In the genomic region with DNA sequence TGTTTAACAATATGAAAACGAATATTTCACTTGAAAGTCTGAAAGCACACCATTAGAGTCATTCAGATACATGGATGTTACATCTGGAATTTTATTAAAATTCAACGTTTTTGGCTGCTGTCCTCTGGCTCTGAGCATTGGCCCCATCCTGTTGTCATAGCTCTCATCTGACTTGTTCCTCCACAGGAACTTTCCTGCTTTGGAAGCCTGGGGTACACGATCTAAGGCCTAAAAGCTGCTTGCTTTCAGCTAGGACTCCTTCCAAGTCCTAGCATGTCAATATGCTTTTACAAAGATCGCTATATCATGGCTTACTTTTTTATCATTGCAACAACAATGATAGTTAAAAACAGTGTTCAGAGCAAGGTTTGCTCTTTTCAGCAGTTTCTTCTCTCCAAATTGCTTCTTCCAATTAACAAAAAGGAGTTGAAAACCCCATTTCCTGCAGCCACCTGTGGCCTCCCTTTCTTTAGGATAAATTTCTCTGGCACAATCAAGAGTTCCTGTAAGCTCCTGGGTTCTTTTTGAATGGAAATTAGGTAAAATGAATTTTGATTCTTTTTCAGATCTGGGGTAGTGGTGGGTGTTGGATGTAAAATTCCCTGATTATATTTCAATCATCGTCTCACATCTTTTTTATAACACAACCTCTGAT, we compare ENCODE assay signal across 35 cellular contexts.
"Had no signal": no experiment of that assay in that cellular context is flagged by ENCODE, and none has a peak within 500 bp of the region (broad histone marks: within the 10 kb centered on the region; RNA-seq: fewer than 3 reads in every experiment).

No MANE protein-coding gene starts in this region.

- H3K27me3 ChIP-seq: brain microvascular endothelial cell, cardiac muscle cell had no signal

- H3K27me3 Mint-ChIP-seq: activated CD4-positive, alpha-beta T cell treated with anti-CD3 and anti-CD28 coated beads, Interleukin-2, amount 10 ng/mL, durations not matched to agents 24 days and 14 days; activated CD8-positive, alpha-beta T cell treated with anti-CD3 and anti-CD28 coated beads for 36 hours; activated naive CD8-positive, alpha-beta T cell treated with anti-CD3 and anti-CD28 coated beads for 36 hours; activated T-helper 17 cell treated with anti-CD3 and anti-CD28 coated beads, Interleukin-2, amount 50 U/mL, for 72 hours; central memory CD8-positive, alpha-beta T cell had no signal

- H3K4me2 ChIP-seq: PC-9 had no signal

- H3K36me3 Mint-ChIP-seq: activated naive CD8-positive, alpha-beta T cell treated with anti-CD3 and anti-CD28 coated beads for 36 hours had no signal

- H3K27ac ChIP-seq: brain microvascular endothelial cell, cardiac muscle cell, PC-9, RWPE1, WERI-Rb-1 had no signal

- H3K27ac Mint-ChIP-seq: activated CD4-positive, alpha-beta T cell treated with anti-CD3 and anti-CD28 coated beads, Interleukin-2, amount 10 ng/mL, durations not matched to agents 24 days and 14 days; activated CD8-positive, alpha-beta T cell treated with anti-CD3 and anti-CD28 coated beads for 36 hours; activated naive CD8-positive, alpha-beta T cell treated with anti-CD3 and anti-CD28 coated beads for 36 hours; activated T-cell treated with anti-CD3 and anti-CD28 coated beads, Interleukin-2, amount 50 U/mL, for 72 hours; activated T-helper 17 cell treated with anti-CD3 and anti-CD28 coated beads, Interleukin-2, amount 50 U/mL, for 72 hours had no signal

- H3K9me3 Mint-ChIP-seq: activated CD4-positive, alpha-beta T cell treated with anti-CD3 and anti-CD28 coated beads, Interleukin-2, amount 10 ng/mL, durations not matched to agents 24 days and 14 days; activated T-helper 17 cell treated with anti-CD3 and anti-CD28 coated beads, Interleukin-2, amount 50 U/mL, for 72 hours had no signal

- H3K4me3 ChIP-seq: cardiac muscle cell, PC-9 had no signal

- H3K4me3 Mint-ChIP-seq: activated CD4-positive, alpha-beta T cell treated with anti-CD3 and anti-CD28 coated beads, Interleukin-2, amount 10 ng/mL, durations not matched to agents 24 days and 14 days; activated CD8-positive, alpha-beta T cell treated with anti-CD3 and anti-CD28 coated beads for 36 hours; activated naive CD8-positive, alpha-beta T cell treated with anti-CD3 and anti-CD28 coated beads for 36 hours; activated T-cell treated with anti-CD3 and anti-CD28 coated beads, Interleukin-2, amount 50 U/mL, for 72 hours; activated T-helper 17 cell treated with anti-CD3 and anti-CD28 coated beads, Interleukin-2, amount 50 U/mL, for 72 hours; central memory CD8-positive, alpha-beta T cell had no signal

- ATAC-seq: activated CD8-positive, alpha-beta T cell treated with anti-CD3 and anti-CD28 coated beads for 36 hours; activated T-cell treated with anti-CD3 and anti-CD28 coated beads, Interleukin-2, amount 50 U/mL, for 72 hours; activated T-helper 17 cell treated with anti-CD3 and anti-CD28 coated beads, Interleukin-2, amount 50 U/mL, for 72 hours; Right ventricle myocardium inferior had no signal

- H3K36me3 ChIP-seq: brain microvascular endothelial cell, cardiac muscle cell, WERI-Rb-1 had no signal

- H3K4me1 Mint-ChIP-seq: activated CD4-positive, alpha-beta T cell treated with anti-CD3 and anti-CD28 coated beads, Interleukin-2, amount 10 ng/mL, durations not matched to agents 24 days and 14 days; activated naive CD8-positive, alpha-beta T cell treated with anti-CD3 and anti-CD28 coated beads for 36 hours; activated T-helper 17 cell treated with anti-CD3 and anti-CD28 coated beads, Interleukin-2, amount 50 U/mL, for 72 hours; central memory CD8-positive, alpha-beta T cell had no signal

- H2AFZ ChIP-seq: PC-9 had no signal

- DNase-seq: activated CD4-positive, alpha-beta T cell treated with anti-CD3 and anti-CD28 coated beads, Interleukin-2, amount 10 ng/mL, durations not matched to agents 24 days and 14 days; activated CD4-positive, alpha-beta T cell treated with anti-CD3 and anti-CD28 coated beads, Interleukin-2, amount 50 U/mL, for 4 hours; activated CD8-positive, alpha-beta T cell treated with anti-CD3 and anti-CD28 coated beads for 36 hours; activated effector memory CD4-positive, alpha-beta T cell treated with anti-CD3 and anti-CD28 coated beads, Interleukin-2, amount 50 U/mL, for 16 hours; activated naive CD4-positive, alpha-beta T cell; activated naive CD4-positive, alpha-beta T cell treated with anti-CD3 and anti-CD28 coated beads, Interleukin-2, amount 50 U/mL, for 16 hours; activated naive CD8-positive, alpha-beta T cell treated with anti-CD3 and anti-CD28 coated beads for 36 hours; activated T-cell treated with anti-CD3 and anti-CD28 coated beads, Interleukin-2, amount 50 U/mL, for 1 hour; activated T-cell treated with anti-CD3 and anti-CD28 coated beads, Interleukin-2, amount 50 U/mL, for 72 hours; amniotic stem cell; aorta; brain microvascular endothelial cell; NCI-H1092 treated with DMSO at 0.1 percent for 48 hours; NCI-H1417; NCI-H146; NCI-H187 treated with DMSO at 0.1 percent for 48 hours; NCI-H2081 treated with DMSO at 0.1 percent for 48 hours; NCI-H226; NCI-H446 treated with DMSO at 0.1 percent for 48 hours; NCI-H524; NCI-H69; NCI-H82; NK-92 treated with Interleukin-12 subunit alpha and Interleukin-12 subunit beta, amount 100 ng/mL, for 24 hours; PC-9; SIG-M5; SW 1271; T-helper 1 cell; T-helper 2 cell; T-helper 9 cell; WERI-Rb-1 had no signal
